ENCODE assay signal across 8 cellular contexts in the genomic region with DNA sequence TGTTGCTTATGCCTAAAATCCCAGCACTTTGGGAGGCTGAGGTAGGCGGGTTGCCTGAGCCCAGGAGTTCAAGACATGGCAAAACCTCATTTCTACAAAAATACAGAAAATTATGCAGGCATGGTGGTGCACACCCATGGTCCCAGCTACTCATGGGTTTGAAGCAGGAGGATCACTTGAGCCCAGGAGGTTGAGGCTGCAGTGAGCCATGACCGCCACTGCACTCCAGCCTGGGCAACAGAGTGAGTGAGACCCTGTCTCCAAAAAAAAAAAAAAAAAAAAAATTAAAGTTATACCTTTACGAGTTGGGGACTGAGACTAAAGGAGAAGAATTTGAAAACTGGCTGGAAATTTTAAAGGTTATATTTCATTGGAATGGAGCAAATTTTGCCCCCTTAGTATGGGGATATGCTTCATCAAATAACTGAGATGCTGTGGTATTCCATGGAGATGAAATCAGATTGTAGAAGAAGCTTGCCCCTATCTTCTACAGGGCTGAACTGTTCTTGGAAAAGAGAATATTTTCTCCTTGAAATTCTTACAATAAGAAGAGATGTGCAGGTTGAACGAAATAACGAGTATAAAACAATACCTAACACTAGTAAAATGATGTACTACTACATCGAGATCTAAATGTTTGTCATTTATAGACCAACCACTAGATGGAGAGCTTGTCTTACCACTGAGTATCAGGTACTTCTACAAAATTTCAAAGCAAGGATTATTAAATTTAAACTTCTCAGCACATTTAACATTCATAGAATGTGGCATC. TPM values are rescaled to one million over a fixed set of nuclear protein-coding genes. Genes with fewer than 3 reads are reported as not detected.
DNase-seq lines count a peak whose midpoint lies in the region; ATAC-seq, FAIRE-seq and TF ChIP-seq lines count a peak whose summit lies in the region.

No MANE protein-coding gene starts in this region.

- no peaks in the 10 kb centered on the region for H3K79me2 ChIP-seq in DOHH2 (ENCODE audit: control insufficient read depth, low read length)

- no peaks in the 10 kb centered on the region for H3K36me3 Mint-ChIP-seq in natural killer cell

- peak; percentile 96 for FAIRE-seq in endometrium (lab: Jason Lieb, UNC)

- no peaks in the 10 kb centered on the region for H3K9me3 ChIP-seq in DOHH2 (ENCODE audit: control insufficient read depth, insufficient read depth, low read length)

- H3K27me3 ChIP-seq in DOHH2 (ENCODE audit: control insufficient read depth, low read length): no peaks in the 10 kb centered on the region

- TF ChIP-seq CTCF in DOHH2 (IDR thresholded peaks at IDR 0.05; ENCODE audit: low read depth, low read length, poor library complexity, severe bottlenecking) (peak; percentile 75), natural killer cell (IDR thresholded peaks at IDR 0.05) (peak; percentile 90)

- H3K4me1 ChIP-seq in DOHH2 (ENCODE audit: control insufficient read depth, low read length): no peaks in the 10 kb centered on the region

- no peak overlapping the region for H3K4me3 ChIP-seq in DOHH2 (ENCODE audit: low read length)

- no peak overlapping the region for H3K4me2 ChIP-seq in DOHH2 (ENCODE audit: low read length)

- H3F3A ChIP-seq in DOHH2 (ENCODE audit: control insufficient read depth, insufficient read depth): no peaks in the 10 kb centered on the region

- H3K9me2 ChIP-seq in DOHH2 (replicated peaks; ENCODE audit: control insufficient read depth, low read length): no peaks in the 10 kb centered on the region

- H4K20me1 ChIP-seq in DOHH2 (ENCODE audit: control insufficient read depth, insufficient read depth, low read depth, low read length): no peaks in the 10 kb centered on the region

- peaks cover 0 to 14% of the 10 kb centered on the region in 2 donors for H3K4me1 Mint-ChIP-seq in natural killer cell

- H3K4me3 Mint-ChIP-seq in natural killer cell: no peak overlapping the region

- H3K27me3 Mint-ChIP-seq in natural killer cell (ENCODE audit: low read depth in 2 of 2): no peaks in the 10 kb centered on the region

- H3K27ac Mint-ChIP-seq in natural killer cell: no peak overlapping the region

- H3K36me3 ChIP-seq in DOHH2 (ENCODE audit: control insufficient read depth, low read length): no peaks in the 10 kb centered on the region

- H3K27ac ChIP-seq in DOHH2 (ENCODE audit: low read depth, low read length): no peak overlapping the region

- peak; percentile 71 for ATAC-seq in GM21390 (IDR thresholded peaks at IDR 0.05; ENCODE audit: unreplicated experiment)
- peak; percentile 74 to 79 (median 77) for ATAC-seq in natural killer cell

- DNase-seq in KG1 (lab: John Stamatoyannopoulos, UW) (peak; percentile 9), RPMI8226 (peak; percentile 51), natural killer cell (no peak), HK-2 (ENCODE audit: unreplicated experiment) (no peak)
- DNase-seq in activated CD4-positive, CD25-positive, alpha-beta regulatory T cell (lab: John Stamatoyannopoulos, UW): no peak

- H3K9me3 Mint-ChIP-seq in natural killer cell: no peaks in the 10 kb centered on the region

- intact Hi-C loops in natural killer cell (cut with micrococcal nuclease): loop anchor here (1.0 kb wide), 1 partner anchor 146 kb away; a partner anchor contains a TSS

RNA-seq across cellular contexts. Expression of a gene that starts 34.9 kb away (rescaled TPM):
- total RNA-seq in natural killer cell: 10 to 100 TPM in 1 of 3 donors, 1 to 10 TPM in 2; 6.0 to 12.3 (median 7.0) TPM

Comparison
In these comparisons a context has a peak if more than half of its experiments do, and no peak if none do; other contexts are left out.
1. DNase-seq: peak in KG1 (single experiment) and RPMI8226 (single experiment); none in natural killer cell (single experiment), HK-2 (single experiment) and activated CD4-positive, CD25-positive, alpha-beta regulatory T cell (0 of 4).